1 cellular context compared by ENCODE assay signal in genomic region chr4:60565558-60565957, GRCh38.
TF ChIP-seq lines count a peak whose summit lies in the region.

No MANE protein-coding gene starts in this region.

TF ChIP-seq in GM23338, 12 proteins besides CTCF, POLR2A, EP300 and RAD21 (continued from another document):
- TF ChIP-seq ZNF462 (CRISPR knock-in tag; IDR thresholded peaks at IDR 0.05) (no peak), JUNB (IDR thresholded peaks at IDR 0.05; ENCODE audit: unreplicated experiment) (no peak), EZH2phosphoT487 (IDR thresholded peaks at IDR 0.05; ENCODE audit: unreplicated experiment) (no peak), ETS1 (IDR thresholded peaks at IDR 0.05) (no peak), POLR2AphosphoS5 (IDR thresholded peaks at IDR 0.05; ENCODE audit: low read depth) (no peak), REST (IDR thresholded peaks at IDR 0.05; ENCODE audit: unreplicated experiment) (no peak), EZH2 (IDR thresholded peaks at IDR 0.05; ENCODE audit: low read depth, unreplicated experiment) (no peak), NANOG (IDR thresholded peaks at IDR 0.05; ENCODE audit: borderline replicate concordance) (no peak)
